In the genomic region with DNA sequence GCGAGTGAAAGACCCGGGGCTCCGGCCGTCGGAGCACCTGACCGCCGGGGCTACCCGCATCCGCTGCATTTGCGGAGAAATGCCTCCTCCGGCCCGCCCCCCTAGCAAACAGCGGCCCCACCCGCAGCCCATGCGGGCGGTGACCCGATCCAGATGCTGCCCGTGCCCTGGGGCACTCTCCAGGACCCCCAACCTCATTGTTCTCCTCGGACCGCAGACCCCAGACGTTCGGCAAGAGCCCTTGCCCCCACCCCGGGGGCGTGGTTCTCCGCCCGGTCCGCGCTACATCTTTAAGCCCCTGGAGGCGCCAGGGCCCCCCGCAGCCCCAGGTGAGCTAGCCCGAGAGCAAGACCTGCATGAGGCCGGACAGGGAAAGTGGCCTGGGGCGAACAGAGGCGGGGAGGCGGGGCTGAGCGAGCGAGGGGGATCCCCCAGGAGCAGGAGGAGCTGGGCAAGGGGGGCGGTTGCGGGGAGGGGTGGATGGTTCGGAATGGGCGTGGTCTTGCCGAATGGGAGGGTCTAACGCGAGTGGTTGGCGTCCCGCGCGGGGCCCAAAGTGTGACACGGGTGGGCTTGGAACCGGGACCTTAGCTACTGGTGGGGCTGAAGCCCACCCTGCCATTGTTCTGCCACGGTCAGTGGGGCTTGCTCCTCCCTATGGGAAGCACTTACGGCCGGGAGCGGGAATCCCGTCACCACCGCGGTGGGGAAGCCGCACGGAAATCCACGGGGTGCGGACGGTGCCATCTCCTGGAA, we compare ENCODE assay signal across 1 cellular context.
TF ChIP-seq lines count a peak whose summit lies in the region.

No MANE protein-coding gene starts in this region.

TF ChIP-seq in HepG2, 621 proteins besides CTCF, POLR2A, EP300 and RAD21:
- no peak for TF ChIP-seq ATAD3A (CRISPR knock-in tag; IDR thresholded peaks at IDR 0.05)
- 0 out of 2 replicates have a peak, but pooled peaks have one; percentile 16 for TF ChIP-seq ZBTB38 (CRISPR knock-in tag; IDR thresholded peaks at IDR 0.05)
